In the genomic region with DNA sequence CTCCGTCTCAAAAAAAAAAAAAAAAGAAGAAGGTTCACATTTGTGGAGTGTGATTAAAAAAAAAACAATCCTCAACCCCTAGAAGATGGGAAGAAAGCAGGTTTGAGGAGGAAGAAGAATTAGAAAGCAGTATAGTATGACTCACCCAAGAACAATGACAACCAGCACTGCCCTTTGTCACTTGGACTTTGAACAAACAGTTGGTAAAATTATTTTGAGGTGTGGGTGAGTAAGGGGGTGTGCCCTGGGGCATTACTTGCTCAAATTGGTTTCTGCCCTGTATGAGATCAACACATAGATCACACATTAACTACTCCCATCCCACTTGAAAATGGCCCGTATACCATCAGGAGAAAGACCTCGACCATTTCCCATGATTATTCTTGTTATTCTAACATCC, we compare ENCODE assay signal across 11 cellular contexts. TPM values are rescaled to one million over a fixed set of nuclear protein-coding genes. Genes with fewer than 3 reads are reported as not detected.
DNase-seq lines count a peak whose midpoint lies in the region; ATAC-seq and TF ChIP-seq lines count a peak whose summit lies in the region.
"Had no signal": no experiment of that assay in that cellular context is flagged by ENCODE, and none has a peak within 500 bp of the region (broad histone marks: within the 10 kb centered on the region; RNA-seq: fewer than 3 reads in every experiment).

No MANE protein-coding gene starts in this region.

- H3K4me2 ChIP-seq in SK-N-SH, result no peak overlapping the region

- no peak overlapping the region for H3K9ac ChIP-seq in SK-N-SH

- DNase-seq in SK-N-SH (no peak), fibroblast of mammary gland (ENCODE audit: low read depth) (peak; percentile 51), renal cortical epithelial cell (ENCODE audit: low read depth) (peak; percentile 96)
- DNase-seq in stimulated activated naive CD4-positive, alpha-beta T cell treated with Interleukin-2 at 50 U/mL for 16 hours (lab: John Stamatoyannopoulos, UW), result no peak
- DNase-seq: head of caudate nucleus, NCI-H1417 treated with DMSO at 0.1 percent for 48 hours, NCI-H748 treated with DMSO at 0.1 percent for 48 hours had no signal

- no peak for TF ChIP-seq RAD21 in SK-N-SH (IDR thresholded peaks at IDR 0.05; ENCODE audit: low read length)

- POLR2A ChIA-PET in HEK293 (lab: Yijun Ruan, JAX) (interaction anchor here (0.7 to 0.9 kb wide), 2 partner anchors 39 to 1218 kb away, joined by 3 to 4 read pairs; no protein-coding TSS in a partner anchor), SK-N-SH (lab: Yijun Ruan, JAX) (no interaction called here)

- TF ChIP-seq CTCF in HEK293 (tag by site-specific recombination; IDR thresholded peaks at IDR 0.05), result no peak
- no peak for TF ChIP-seq CTCF in SK-N-SH (IDR thresholded peaks at IDR 0.05)
- TF ChIP-seq CTCF in fibroblast of mammary gland (conservative IDR thresholded peaks at IDR 0.05; ENCODE audit: control insufficient read depth, insufficient read depth, low read depth, low read length), result no peak

- CTCF ChIA-PET in HEK293 (lab: Yijun Ruan, JAX), result interaction anchor here (1.9 kb wide), 1 partner anchor 10 kb away, joined by 6 read pairs; no protein-coding TSS in a partner anchor
- CTCF ChIA-PET in SK-N-SH (lab: Yijun Ruan, JAX), result interaction anchor here (3.8 kb wide), 1 partner anchor 11 kb away, joined by 16 read pairs; no protein-coding TSS in a partner anchor

- 54% methylated on average over 3 of the region's 3 CpGs for WGBS in SK-N-SH (ENCODE audit: low lambda C conversion rate)

- peaks cover 26% of the 10 kb centered on the region for H3F3A ChIP-seq in SK-N-SH (replicated peaks; ENCODE audit: insufficient read depth)

- H3K4me1 ChIP-seq in HEK293 (ENCODE audit: control insufficient read depth, insufficient read depth, low read length), result peaks cover 11% of the 10 kb centered on the region
- H3K4me1 ChIP-seq in SK-N-SH (ENCODE audit: control insufficient read depth in 1 of 2, insufficient read depth in 2 of 2, low read depth in 1 of 2, low read length in 1 of 2), result peaks cover 0 to 14% of the 10 kb centered on the region in 2 experiments; a peak in 1 of 4 replicates

- H3K9me3 ChIP-seq in HEK293 (ENCODE audit: control insufficient read depth, insufficient read depth, low read depth, low read length) (no peaks in the 10 kb centered on the region), SK-N-SH (no peaks in the 10 kb centered on the region)

- no peak overlapping the region for H3K4me3 ChIP-seq in HEK293 (ENCODE audit: low read depth, low read length)
- no peak overlapping the region for H3K4me3 ChIP-seq in SK-N-SH (ENCODE audit: low read depth in 2 of 2, low read length in 1 of 2)
- no peak overlapping the region for H3K4me3 ChIP-seq in fibroblast of mammary gland (ENCODE audit: control insufficient read depth, low read depth, low read length)

- H3K79me2 ChIP-seq in SK-N-SH (ENCODE audit: insufficient read depth), result no peaks in the 10 kb centered on the region

- H3K36me3 ChIP-seq in HEK293 (ENCODE audit: control insufficient read depth in 2 of 2, insufficient read depth in 1 of 2, low read length in 2 of 2), result no peaks in the 10 kb centered on the region
- no peaks in the 10 kb centered on the region for H3K36me3 ChIP-seq in SK-N-SH (replicated peaks in 1 of 2; ENCODE audit: control insufficient read depth in 1 of 2, insufficient read depth in 2 of 2, low read length in 1 of 2)

- H4K20me1 ChIP-seq in SK-N-SH (ENCODE audit: insufficient read depth), result no peaks in the 10 kb centered on the region

- H3K27ac ChIP-seq in HEK293 (ENCODE audit: extremely low read depth, low read depth, low read length), result no peak overlapping the region
- peak overlapping the region in 1 of 2 experiments; percentile 14; a peak in 1 of 4 replicates for H3K27ac ChIP-seq in SK-N-SH (ENCODE audit: low read depth in 2 of 2, low read length in 1 of 2)

- H2AFZ ChIP-seq in SK-N-SH (ENCODE audit: low read depth), result no peak overlapping the region

- no peak for TF ChIP-seq EP300 in SK-N-SH (IDR thresholded peaks at IDR 0.05; ENCODE audit: borderline replicate concordance in 1 of 2, low read depth in 1 of 2, low read length in 1 of 2)

- no peak for ATAC-seq in GM21619 (IDR thresholded peaks at IDR 0.05; ENCODE audit: unreplicated experiment)
- ATAC-seq in GM18909 (IDR thresholded peaks at IDR 0.05; ENCODE audit: poor library complexity, unreplicated experiment), result no peak
- ATAC-seq in GM19452 (IDR thresholded peaks at IDR 0.05; ENCODE audit: unreplicated experiment), result no peak

- no peaks in the 10 kb centered on the region for H3K27me3 ChIP-seq in SK-N-SH (ENCODE audit: insufficient read depth)

- no peaks in the 10 kb centered on the region for H3K9me2 ChIP-seq in SK-N-SH

TF ChIP-seq in HEK293, 187 proteins besides CTCF, POLR2A, EP300 and RAD21 (continues in another document):
- TF ChIP-seq, protein P1, sequence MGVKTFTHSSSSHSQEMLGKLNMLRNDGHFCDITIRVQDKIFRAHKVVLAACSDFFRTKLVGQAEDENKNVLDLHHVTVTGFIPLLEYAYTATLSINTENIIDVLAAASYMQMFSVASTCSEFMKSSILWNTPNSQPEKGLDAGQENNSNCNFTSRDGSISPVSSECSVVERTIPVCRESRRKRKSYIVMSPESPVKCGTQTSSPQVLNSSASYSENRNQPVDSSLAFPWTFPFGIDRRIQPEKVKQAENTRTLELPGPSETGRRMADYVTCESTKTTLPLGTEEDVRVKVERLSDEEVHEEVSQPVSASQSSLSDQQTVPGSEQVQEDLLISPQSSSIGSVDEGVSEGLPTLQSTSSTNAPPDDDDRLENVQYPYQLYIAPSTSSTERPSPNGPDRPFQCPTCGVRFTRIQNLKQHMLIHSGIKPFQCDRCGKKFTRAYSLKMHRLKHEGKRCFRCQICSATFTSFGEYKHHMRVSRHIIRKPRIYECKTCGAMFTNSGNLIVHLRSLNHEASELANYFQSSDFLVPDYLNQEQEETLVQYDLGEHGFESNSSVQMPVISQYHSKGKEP (tag by site-specific recombination; IDR thresholded peaks at IDR 0.05), result no peak
- TF ChIP-seq BCL11A (tag by site-specific recombination; IDR thresholded peaks at IDR 0.05; ENCODE audit: low read depth) (no peak), WT1 (tag by site-specific recombination; IDR thresholded peaks at IDR 0.05) (peak; percentile 35; the same call in 1 of the 2 replicates), EGR2 (tag by site-specific recombination; IDR thresholded peaks at IDR 0.05; ENCODE audit: low read depth) (peak; percentile 76), ZNF473 (tag by site-specific recombination; IDR thresholded peaks at IDR 0.05) (no peak), ZNF776 (tag by site-specific recombination; IDR thresholded peaks at IDR 0.05; ENCODE audit: borderline replicate concordance) (no peak), ZFHX2 (tag by site-specific recombination; conservative IDR thresholded peaks at IDR 0.05) (peak; percentile 85), ZNF843 (tag by site-specific recombination; IDR thresholded peaks at IDR 0.05) (no peak), PRDM1 (tag by site-specific recombination; IDR thresholded peaks at IDR 0.05) (peak; percentile 62; the same call in 1 of the 2 replicates), ZBTB48 (tag by site-specific recombination; IDR thresholded peaks at IDR 0.05) (no peak), ZNF324 (tag by site-specific recombination; IDR thresholded peaks at IDR 0.05) (no peak), ZNF747 (tag by site-specific recombination; IDR thresholded peaks at IDR 0.05) (no peak), ZNF202 (tag by site-specific recombination; IDR thresholded peaks at IDR 0.05; ENCODE audit: borderline replicate concordance) (no peak), ZNF629 (tag by site-specific recombination; IDR thresholded peaks at IDR 0.05) (0 out of 2 replicates have a peak, but pooled peaks have one; percentile 33)

TF ChIP-seq in SK-N-SH, 30 proteins besides CTCF, POLR2A, EP300 and RAD21 (continues in another document):
- no peak for TF ChIP-seq CHD2 (IDR thresholded peaks at IDR 0.05; ENCODE audit: low read length, partially characterized antibody)
- TF ChIP-seq SMC3 (IDR thresholded peaks at IDR 0.05; ENCODE audit: low read depth, low read length), result no peak
- TF ChIP-seq, protein P2, sequence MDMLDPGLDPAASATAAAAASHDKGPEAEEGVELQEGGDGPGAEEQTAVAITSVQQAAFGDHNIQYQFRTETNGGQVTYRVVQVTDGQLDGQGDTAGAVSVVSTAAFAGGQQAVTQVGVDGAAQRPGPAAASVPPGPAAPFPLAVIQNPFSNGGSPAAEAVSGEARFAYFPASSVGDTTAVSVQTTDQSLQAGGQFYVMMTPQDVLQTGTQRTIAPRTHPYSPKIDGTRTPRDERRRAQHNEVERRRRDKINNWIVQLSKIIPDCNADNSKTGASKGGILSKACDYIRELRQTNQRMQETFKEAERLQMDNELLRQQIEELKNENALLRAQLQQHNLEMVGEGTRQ (IDR thresholded peaks at IDR 0.05; ENCODE audit: borderline replicate concordance, low read depth, low read length), result no peak
- TF ChIP-seq, protein P3, sequence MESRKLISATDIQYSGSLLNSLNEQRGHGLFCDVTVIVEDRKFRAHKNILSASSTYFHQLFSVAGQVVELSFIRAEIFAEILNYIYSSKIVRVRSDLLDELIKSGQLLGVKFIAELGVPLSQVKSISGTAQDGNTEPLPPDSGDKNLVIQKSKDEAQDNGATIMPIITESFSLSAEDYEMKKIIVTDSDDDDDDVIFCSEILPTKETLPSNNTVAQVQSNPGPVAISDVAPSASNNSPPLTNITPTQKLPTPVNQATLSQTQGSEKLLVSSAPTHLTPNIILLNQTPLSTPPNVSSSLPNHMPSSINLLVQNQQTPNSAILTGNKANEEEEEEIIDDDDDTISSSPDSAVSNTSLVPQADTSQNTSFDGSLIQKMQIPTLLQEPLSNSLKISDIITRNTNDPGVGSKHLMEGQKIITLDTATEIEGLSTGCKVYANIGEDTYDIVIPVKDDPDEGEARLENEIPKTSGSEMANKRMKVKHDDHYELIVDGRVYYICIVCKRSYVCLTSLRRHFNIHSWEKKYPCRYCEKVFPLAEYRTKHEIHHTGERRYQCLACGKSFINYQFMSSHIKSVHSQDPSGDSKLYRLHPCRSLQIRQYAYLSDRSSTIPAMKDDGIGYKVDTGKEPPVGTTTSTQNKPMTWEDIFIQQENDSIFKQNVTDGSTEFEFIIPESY (IDR thresholded peaks at IDR 0.05; ENCODE audit: borderline replicate concordance, low read depth), result no peak
- no peak for TF ChIP-seq MEF2A (IDR thresholded peaks at IDR 0.05; ENCODE audit: borderline replicate concordance, low read depth)
- TF ChIP-seq GATA2 (CRISPR knock-in tag; IDR thresholded peaks at IDR 0.05), result no peak
- TF ChIP-seq GABPA (IDR thresholded peaks at IDR 0.05; ENCODE audit: low read depth), result no peak
- TF ChIP-seq NFIC (IDR thresholded peaks at IDR 0.05; ENCODE audit: borderline replicate concordance), result no peak
- TF ChIP-seq SIN3A (IDR thresholded peaks at IDR 0.05; ENCODE audit: borderline replicate concordance, low read depth, low read length), result no peak

RNA-seq across cellular contexts. Expression of a gene that starts 33.3 kb away (rescaled TPM):
- polyA plus RNA-seq in SK-N-SH (2012; rRNA removed), result 31.3 and 41.3 TPM in 2 replicates
- 35.5 and 38.7 TPM in 2 replicates for polyA plus RNA-seq in SK-N-SH (2012; cell fraction: cytosol; rRNA removed)
- 5.9 and 13.8 TPM in 2 replicates for polyA plus RNA-seq in SK-N-SH (2012; cell fraction: nucleus; rRNA removed)
- 119 and 170 TPM in 2 replicates for total RNA-seq in renal cortical epithelial cell

Comparison
In these comparisons a context has a peak if more than half of its experiments do, and no peak if none do; other contexts are left out.
1. DNase-seq: peak in fibroblast of mammary gland (single experiment) and renal cortical epithelial cell (single experiment); none in SK-N-SH (single experiment) and stimulated activated naive CD4-positive, alpha-beta T cell treated with Interleukin-2 at 50 U/mL for 16 hours (single experiment).